ENCODE assay signal across 8 cellular contexts in genomic region chr3:182980204-182981037, GRCh38. TPM values are rescaled to one million over a fixed set of nuclear protein-coding genes. Genes with fewer than 3 reads are reported as not detected.
DNase-seq lines count a peak whose midpoint lies in the region; ATAC-seq and TF ChIP-seq lines count a peak whose summit lies in the region.

DCUN1D1 (minus strand) TSS chr3:182980538; CDS start chr3:182980489, 49 bp downstream.

- H3K27ac Mint-ChIP-seq in GM23338: peak within 1 kb of the TSS; percentile 92
- peak within 1 kb of the TSS; percentile 92 to 96 for H3K27ac Mint-ChIP-seq in stimulated activated naive CD8-positive, alpha-beta T cell treated with anti-CD3 and anti-CD28 coated beads, Interleukin-15, amount 100 ng/mL, for 72 hours

- no peaks in the 10 kb centered on the region for H3K9me3 Mint-ChIP-seq in GM23338
- H3K9me3 Mint-ChIP-seq in stimulated activated naive CD8-positive, alpha-beta T cell treated with anti-CD3 and anti-CD28 coated beads, Interleukin-15, amount 100 ng/mL, for 72 hours: no peaks in the 10 kb centered on the region

- peak within 1 kb of the TSS; percentile 74 for H3K9ac ChIP-seq in neural cell (ENCODE audit: low read length)

- no peaks in the 10 kb centered on the region for H3K9me3 ChIP-seq in neural cell (ENCODE audit: low read length)

- ATAC-seq in GM23338: peak; percentile 78
- ATAC-seq in stimulated activated naive CD8-positive, alpha-beta T cell treated with anti-CD3 and anti-CD28 coated beads, Interleukin-15, amount 100 ng/mL, for 72 hours: peak; percentile 92

- peaks cover 36% of the 10 kb centered on the region for H3K4me1 ChIP-seq in GM23338 (ENCODE audit: insufficient read depth)

- H3K4me1 Mint-ChIP-seq in GM23338: peaks cover 31% of the 10 kb centered on the region
- H3K4me1 Mint-ChIP-seq in stimulated activated naive CD8-positive, alpha-beta T cell treated with anti-CD3 and anti-CD28 coated beads, Interleukin-15, amount 100 ng/mL, for 72 hours: peaks cover 36% of the 10 kb centered on the region

- H4K20me1 ChIP-seq in GM23338 (replicated peaks; ENCODE audit: insufficient read depth) (0 out of 2 replicates have a peak, but pooled peaks cover 4% of the 10 kb centered on the region), neural cell (ENCODE audit: insufficient read depth) (no peaks in the 10 kb centered on the region)

- H3K4me3 Mint-ChIP-seq in GM23338: peak within 1 kb of the TSS; percentile 99
- H3K4me3 Mint-ChIP-seq in stimulated activated naive CD8-positive, alpha-beta T cell treated with anti-CD3 and anti-CD28 coated beads, Interleukin-15, amount 100 ng/mL, for 72 hours: peak within 1 kb of the TSS; percentile 89 to 98

- H3F3A ChIP-seq in GM23338 (replicated peaks; ENCODE audit: low read depth): peaks cover 9% of the 10 kb centered on the region
- H3F3A ChIP-seq in neural cell (ENCODE audit: insufficient read depth, low read length, poor library complexity, severe bottlenecking): no peaks in the 10 kb centered on the region

- peaks cover 5% of the 10 kb centered on the region for H3K27me3 Mint-ChIP-seq in GM23338 (ENCODE audit: insufficient read depth, low read depth, poor library complexity)
- no peaks in the 10 kb centered on the region for H3K27me3 Mint-ChIP-seq in stimulated activated naive CD8-positive, alpha-beta T cell treated with anti-CD3 and anti-CD28 coated beads, Interleukin-15, amount 100 ng/mL, for 72 hours

- DNase-seq in ELF-1 (ENCODE audit: low read depth, low spot score) (peak; percentile 69), GM23338 (ENCODE audit: low spot score) (peak; percentile 87), LHCN-M2 (ENCODE audit: low read depth) (peak; percentile 79), SIG-M5 (lab: John Stamatoyannopoulos, UW) (peak; percentile 4), fibroblast of the conjunctiva (ENCODE audit: low read depth) (peak; percentile 48)
- DNase-seq in activated effector memory CD4-positive, alpha-beta T cell treated with anti-CD3 and anti-CD28 coated beads, Interleukin-2, amount 50 U/mL, for 16 hours: peak; percentile 96
- DNase-seq in stimulated activated naive CD8-positive, alpha-beta T cell treated with anti-CD3 and anti-CD28 coated beads, Interleukin-15, amount 100 ng/mL, for 72 hours: peak; percentile 88 to 91

- H3K4me3 ChIP-seq in GM23338: peak within 1 kb of the TSS; percentile 99
- peak within 1 kb of the TSS; percentile 80 for H3K4me3 ChIP-seq in neural cell (ENCODE audit: low read length)

- TF ChIP-seq EP300 in neural cell (conservative IDR thresholded peaks at IDR 0.05; ENCODE audit: poor library complexity, severe bottlenecking): no peak

- H3K27me3 ChIP-seq in GM23338 (ENCODE audit: insufficient read depth) (no peaks in the 10 kb centered on the region), neural cell (ENCODE audit: insufficient read depth, low read depth, low read length) (no peaks in the 10 kb centered on the region)

- no peaks in the 10 kb centered on the region; the same call in 2 of the 3 replicates for H3K36me3 Mint-ChIP-seq in GM23338 (ENCODE audit: low read depth)

- H3K27ac ChIP-seq in GM23338 (ENCODE audit: low read depth) (peak within 1 kb of the TSS; percentile 90), neural cell (ENCODE audit: low read length) (peak within 1 kb of the TSS; percentile 51)

- no peaks in the 10 kb centered on the region for H3K36me3 ChIP-seq in GM23338 (ENCODE audit: insufficient read depth)
- no peaks in the 10 kb centered on the region for H3K36me3 ChIP-seq in neural cell (ENCODE audit: insufficient read depth, low read length)

- TF ChIP-seq RAD21 in neural cell (conservative IDR thresholded peaks at IDR 0.05): no peak

- H3K4me2 ChIP-seq in GM23338: peak within 1 kb of the TSS; percentile 88
- H3K4me2 ChIP-seq in neural cell (ENCODE audit: low read length): peak within 1 kb of the TSS; percentile 94

- TF ChIP-seq CTCF in GM23338 (conservative IDR thresholded peaks at IDR 0.05; ENCODE audit: low read depth in 2 of 2) (no peak), neural cell (IDR thresholded peaks at IDR 0.05; ENCODE audit: poor library complexity, severe bottlenecking) (no peak)

- H2AFZ ChIP-seq in GM23338: peak within 1 kb of the TSS; percentile 94
- H2AFZ ChIP-seq in neural cell (ENCODE audit: low read depth, low read length): peak within 1 kb of the TSS; percentile 65

- no peaks in the 10 kb centered on the region for H3K9me2 ChIP-seq in GM23338 (ENCODE audit: insufficient read depth)
- no peaks in the 10 kb centered on the region for H3K9me2 ChIP-seq in neural cell (ENCODE audit: insufficient read depth, low read length)

- H3K79me2 ChIP-seq in GM23338 (replicated peaks; ENCODE audit: insufficient read depth) (peaks cover 43% of the 10 kb centered on the region), neural cell (replicated peaks; ENCODE audit: insufficient read depth, low read length) (peaks cover 42% of the 10 kb centered on the region)

TF ChIP-seq in GM23338, 12 proteins besides CTCF, POLR2A, EP300 and RAD21:
- TF ChIP-seq POLR2AphosphoS5 (IDR thresholded peaks at IDR 0.05; ENCODE audit: low read depth) (peak; percentile 65), NANOG (IDR thresholded peaks at IDR 0.05; ENCODE audit: borderline replicate concordance) (no peak)

TF ChIP-seq in neural cell, 6 proteins besides CTCF, POLR2A, EP300 and RAD21:
- TF ChIP-seq POLR2AphosphoS5 (IDR thresholded peaks at IDR 0.05): peak; percentile 71
- no peak for TF ChIP-seq REST (IDR thresholded peaks at IDR 0.05; ENCODE audit: borderline replicate concordance)
- peak; percentile 33 for TF ChIP-seq TAF1 (IDR thresholded peaks at IDR 0.05; ENCODE audit: low read depth)
- TF ChIP-seq SMC3 (conservative IDR thresholded peaks at IDR 0.05; ENCODE audit: poor library complexity): no peak

RNA-seq across cellular contexts. Expression of gene DCUN1D1, which starts in this region (rescaled TPM):
- 53.5 and 64.8 TPM in 2 replicates for total RNA-seq in GM23338 (2014; rRNA removed; shearing (Covaris generic))
- polyA plus RNA-seq in GM23338 (2016; fragmentation: Nextera tagmentation; extraction: Ambion mirVana): 26.8 and 29.5 TPM in 2 replicates
- total RNA-seq in LHCN-M2 (2014; rRNA removed): 25.0 and 26.2 TPM in 2 replicates
- 6.9 TPM for polyA plus RNA-seq in LHCN-M2 (2012)
- 23.4 and 33.4 TPM in 2 replicates for polyA plus RNA-seq in neural cell
- 55.8 and 64.1 TPM in 2 replicates for polyA minus RNA-seq in neural cell

Comparison
In these comparisons a context has a peak if more than half of its experiments do, and no peak if none do; other contexts are left out.
1. Peak in every context shown above with its lines: DNase-seq, ATAC-seq, H3K4me3 ChIP-seq and H3K27ac ChIP-seq.
2. DNase-seq: peak in every context shown above with its lines; median percentile 96 in activated effector memory CD4-positive, alpha-beta T cell treated with anti-CD3 and anti-CD28 coated beads, Interleukin-2, amount 50 U/mL, for 16 hours; 90 in stimulated activated naive CD8-positive, alpha-beta T cell treated with anti-CD3 and anti-CD28 coated beads, Interleukin-15, amount 100 ng/mL, for 72 hours; 87 in GM23338; 79 in LHCN-M2; 69 in ELF-1; 48 in fibroblast of the conjunctiva; 4 in SIG-M5.